In the genomic region with DNA sequence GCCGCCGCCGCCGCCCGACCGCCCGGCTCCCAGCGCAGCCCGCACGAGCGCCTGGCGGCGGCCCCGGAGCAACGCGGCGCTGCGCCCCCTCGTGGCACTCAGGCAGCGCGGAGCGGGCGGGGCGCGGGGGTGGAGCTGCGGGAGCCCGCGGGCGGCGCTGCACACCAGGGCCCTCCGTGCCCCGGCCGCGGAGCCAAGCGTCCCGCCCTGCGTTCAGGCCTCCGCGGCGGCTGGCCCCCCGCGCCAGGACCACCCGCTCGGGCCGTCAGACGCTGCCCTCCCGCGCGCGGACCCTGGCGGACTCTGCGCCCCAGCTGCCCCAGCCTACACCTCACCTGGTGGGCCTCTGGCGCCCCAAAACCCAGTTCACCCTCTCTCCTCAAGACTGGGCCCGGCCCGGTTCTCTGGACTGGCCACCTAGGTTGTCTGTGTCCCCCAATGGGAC, we compare ENCODE assay signal across 8 cellular contexts. TPM values are rescaled to one million over a fixed set of nuclear protein-coding genes. Genes with fewer than 3 reads are reported as not detected.
DNase-seq lines count a peak whose midpoint lies in the region; ATAC-seq and TF ChIP-seq lines count a peak whose summit lies in the region.

A gene (minus strand): TSS at position 75 of the 445 bp plus-strand sequence. CDS start 71,159 bp downstream, outside the sequence.

- no peak within 1 kb of the TSS for H3K27ac ChIP-seq in adrenal gland
- H3K27ac ChIP-seq in right atrium auricular region: no peak within 1 kb of the TSS

- H3K4me3 ChIP-seq in adrenal gland (peak within 1 kb of the TSS in 1 of 4 donors; percentile 50), right atrium auricular region (peak within 1 kb of the TSS; percentile 21 to 41), retinal pigment epithelial cell (ENCODE audit: low read length) (peak within 1 kb of the TSS; percentile 37)

- no peaks in the 10 kb centered on the region for H3K9me3 ChIP-seq in adrenal gland (replicated peaks in 1 of 3)
- H3K9me3 ChIP-seq in right atrium auricular region: no peaks in the 10 kb centered on the region

- peaks cover 7% of the 10 kb centered on the region for H3K27me3 ChIP-seq in adrenal gland
- H3K27me3 ChIP-seq in right atrium auricular region: peaks cover 0 to 14% of the 10 kb centered on the region in 2 donors

- no peak for TF ChIP-seq POLR2A in adrenal gland (IDR thresholded peaks at IDR 0.05)

- TF ChIP-seq CTCF in adrenal gland (IDR thresholded peaks at IDR 0.05): peak in 3 of 6 experiments; percentile 45 to 85 (median 70)
- TF ChIP-seq CTCF in right atrium auricular region (IDR thresholded peaks at IDR 0.05): peak; percentile 27 to 34
- TF ChIP-seq CTCF in retinal pigment epithelial cell (conservative IDR thresholded peaks at IDR 0.05; ENCODE audit: low read depth, low read length): peak; percentile 30

- intact Hi-C loops in adrenal gland (cut with DNase I): loop anchor here in 1 of 2 donors (2.0 kb wide), 1 partner anchor 80 kb away; no protein-coding TSS in a partner anchor

- peak; percentile 67 for ATAC-seq in HG03442 (IDR thresholded peaks at IDR 0.05; ENCODE audit: unreplicated experiment)
- no peak for ATAC-seq in HG02571 (IDR thresholded peaks at IDR 0.05; ENCODE audit: unreplicated experiment)

- peak; percentile 73 for DNase-seq in NCI-H82 (lab: John Stamatoyannopoulos, UW)
- no peak for DNase-seq in NCI-H82 treated with DMSO at 0.1 percent for 48 hours (lab: John Stamatoyannopoulos, UW; ENCODE audit: unreplicated experiment)
- DNase-seq in SKM-1 (lab: John Stamatoyannopoulos, UW; ENCODE audit: unreplicated experiment): peak; percentile 45
- peak in 6 of 7 donors; percentile 57 to 76 (median 65) for DNase-seq in adrenal gland
- DNase-seq in right atrium auricular region (ENCODE audit: low spot score): no peak
- DNase-seq in retinal pigment epithelial cell (ENCODE audit: low read depth): peak; percentile 9

- 5 to 12% (median 7%) methylated on average over 3 to 50 of the region's 55 CpGs; no CpG with 5 or more reads in 1 of the 4 donors for WGBS in adrenal gland, 4 donors

- H3K36me3 ChIP-seq in adrenal gland (replicated peaks in 1 of 2): no peaks in the 10 kb centered on the region
- H3K36me3 ChIP-seq in right atrium auricular region: no peaks in the 10 kb centered on the region

- H3K4me1 ChIP-seq in adrenal gland (replicated peaks in 1 of 2) (peaks cover 0 to 4% of the 10 kb centered on the region in 2 donors), right atrium auricular region (peaks cover 0 to 14% of the 10 kb centered on the region in 2 donors)

RNA-seq across cellular contexts. Expression of the gene that starts here (rescaled TPM):
- total RNA-seq in adrenal gland (under 1 TPM in 3 of 8 donors, not detected in 5; 0.15 to 0.83 (median 0.21) TPM), right atrium auricular region (under 1 TPM; 0.55 to 0.67 TPM)
- under 1 TPM in 2 of 3 donors, not detected in 1; 0.67 to 0.80 TPM for polyA plus RNA-seq in adrenal gland

Comparison
In these comparisons a context has a peak if more than half of its experiments do, and no peak if none do; other contexts are left out.
1. DNase-seq: peak in NCI-H82 (single experiment), SKM-1 (single experiment) and retinal pigment epithelial cell (single experiment); none in NCI-H82 treated with DMSO at 0.1 percent for 48 hours (single experiment) and right atrium auricular region (single experiment).
2. Peak in DNase-seq in adrenal gland; RNA of the gene not detected or under 1 TPM.